ENCODE assay signal across 8 cellular contexts in genomic region chr14:74111395-74112216, GRCh38. TPM values are rescaled to one million over a fixed set of nuclear protein-coding genes. Genes with fewer than 3 reads are reported as not detected.
DNase-seq lines count a peak whose midpoint lies in the region; ATAC-seq, FAIRE-seq and TF ChIP-seq lines count a peak whose summit lies in the region.
"Not testable (repeated sequence)": the region's sequence is repeated elsewhere in the genome, so short reads cannot be mapped to it uniquely, and the experiment has no call there.

No MANE protein-coding gene starts in this region.

- intact Hi-C loops in left ventricle myocardium superior (cut with micrococcal nuclease) (loop anchor here (5.0 kb wide), 1 partner anchor 141 kb away; no protein-coding TSS in a partner anchor), aorta (cut with DNase I) (loop anchor here (2.0 to 10.0 kb wide), 2 partner anchors 143 to 145 kb away; no protein-coding TSS in a partner anchor)

- not testable (repeated sequence) for H3K27me3 Mint-ChIP-seq in neural crest cell (ENCODE audit: low read depth)

- not testable (repeated sequence) for H3K79me2 ChIP-seq in DND-41 (ENCODE audit: insufficient read depth, low read length)

- H3K9me3 ChIP-seq in DND-41 (ENCODE audit: insufficient read depth, low read length, severe bottlenecking); aorta (ENCODE audit: control insufficient read depth, low read length): not testable (repeated sequence)

- not testable (repeated sequence) for H3K4me1 Mint-ChIP-seq in neural crest cell

- TF ChIP-seq CTCF in DND-41 (IDR thresholded peaks at IDR 0.05; ENCODE audit: borderline replicate concordance, extremely low read depth, low read length, poor library complexity, severe bottlenecking) (peak; percentile 72), neural crest cell (conservative IDR thresholded peaks at IDR 0.05) (peak; percentile 75)

- not testable (repeated sequence) for H2AFZ ChIP-seq in DND-41 (ENCODE audit: low read depth, low read length)

- H3K36me3 Mint-ChIP-seq in neural crest cell (ENCODE audit: low read depth) = not testable (repeated sequence)

- H3K27ac ChIP-seq in DND-41 (ENCODE audit: low read length); aorta (ENCODE audit: low read depth in 1 of 2, low read length in 2 of 2): not testable (repeated sequence)

- H3K4me2 ChIP-seq in DND-41 (ENCODE audit: insufficient read depth, low read length) = not testable (repeated sequence)

- H3K9me3 Mint-ChIP-seq in neural crest cell = not testable (repeated sequence)

- H3K27ac Mint-ChIP-seq in neural crest cell (ENCODE audit: unreplicated experiment) = not testable (repeated sequence)

- not testable (repeated sequence) for H3K4me3 ChIP-seq in DND-41 (ENCODE audit: low read depth in 1 of 2, low read length in 2 of 2); aorta (ENCODE audit: low read length in 2 of 2)

- not testable (repeated sequence) for FAIRE-seq in HTR-8/SVneo (lab: Jason Lieb, UNC)

- not testable (repeated sequence) for H3K27me3 ChIP-seq in DND-41 (ENCODE audit: insufficient read depth, low read length, poor library complexity); aorta (ENCODE audit: control insufficient read depth in 1 of 2, insufficient read depth in 2 of 2, low read length in 1 of 2)

- not testable (repeated sequence) for H3K4me3 Mint-ChIP-seq in neural crest cell

- not testable (repeated sequence) for DNase-seq in DND-41; left ventricle myocardium superior; neural crest cell (ENCODE audit: low read depth, low spot score); aorta
- DNase-seq in HTR-8/SVneo (ENCODE audit: insufficient read length, low spot score) (peak; percentile 88), NCI-H2196 treated with DMSO at 0.1 percent for 48 hours (lab: John Stamatoyannopoulos, UW; ENCODE audit: unreplicated experiment) (peak; percentile 34), SKM-1 treated with dmso at 0.1 percent for 144 hours (lab: John Stamatoyannopoulos, UW; ENCODE audit: unreplicated experiment) (peak; percentile 39)
- peak; percentile 31 for DNase-seq in central memory CD4-positive, alpha-beta T cell

- peaks cover 28% of the 10 kb centered on the region for H3K36me3 ChIP-seq in DND-41 (ENCODE audit: insufficient read depth, low read length)
- H3K36me3 ChIP-seq in aorta (ENCODE audit: control insufficient read depth in 1 of 2, insufficient read depth in 2 of 2, low read length in 1 of 2) = not testable (repeated sequence)

- not testable (repeated sequence) for H3K9ac ChIP-seq in DND-41 (ENCODE audit: low read depth, low read length)

- ATAC-seq in DND-41 (ENCODE audit: insufficient read depth, low read depth) = peak; percentile 89
- peak; percentile 60 for ATAC-seq in left ventricle myocardium superior
- peak; percentile 63 for ATAC-seq in aorta (ENCODE audit: low FRiP score)

- not testable (repeated sequence) for H4K20me1 ChIP-seq in DND-41 (ENCODE audit: insufficient read depth, low read length)

- 89 to 92% methylated on average over 13 of the region's 13 CpGs for WGBS in aorta, 2 donors

- H3K4me1 ChIP-seq in DND-41 (ENCODE audit: insufficient read depth, low read length); aorta (ENCODE audit: control insufficient read depth in 1 of 2, insufficient read depth in 2 of 2, low read length in 2 of 2): not testable (repeated sequence)

RNA-seq across cellular contexts. Expression of gene LIN52, which starts 26.9 kb away (rescaled TPM):
- total RNA-seq in left ventricle myocardium superior (6.9 TPM), neural crest cell (22.3 and 22.4 TPM in 2 replicates), aorta (10 to 100 TPM in 1 of 2 donors, 1 to 10 TPM in 1; 9.2 to 10.6 TPM)
- 10 to 100 TPM in 1 of 2 donors, 1 to 10 TPM in 1; 9.0 to 13.9 TPM for polyA plus RNA-seq in aorta

RNA-seq across cellular contexts. Expression of gene ALDH6A1, which starts 27.4 kb away (rescaled TPM):
- 59.8 TPM for total RNA-seq in left ventricle myocardium superior
- total RNA-seq in neural crest cell = 30.3 and 31.2 TPM in 2 replicates
- 10 to 100 TPM; 28.4 to 33.6 TPM for total RNA-seq in aorta
- 10 to 100 TPM; 10.7 to 13.8 TPM for polyA plus RNA-seq in aorta
